8 cellular contexts compared by ENCODE assay signal in the genomic region with DNA sequence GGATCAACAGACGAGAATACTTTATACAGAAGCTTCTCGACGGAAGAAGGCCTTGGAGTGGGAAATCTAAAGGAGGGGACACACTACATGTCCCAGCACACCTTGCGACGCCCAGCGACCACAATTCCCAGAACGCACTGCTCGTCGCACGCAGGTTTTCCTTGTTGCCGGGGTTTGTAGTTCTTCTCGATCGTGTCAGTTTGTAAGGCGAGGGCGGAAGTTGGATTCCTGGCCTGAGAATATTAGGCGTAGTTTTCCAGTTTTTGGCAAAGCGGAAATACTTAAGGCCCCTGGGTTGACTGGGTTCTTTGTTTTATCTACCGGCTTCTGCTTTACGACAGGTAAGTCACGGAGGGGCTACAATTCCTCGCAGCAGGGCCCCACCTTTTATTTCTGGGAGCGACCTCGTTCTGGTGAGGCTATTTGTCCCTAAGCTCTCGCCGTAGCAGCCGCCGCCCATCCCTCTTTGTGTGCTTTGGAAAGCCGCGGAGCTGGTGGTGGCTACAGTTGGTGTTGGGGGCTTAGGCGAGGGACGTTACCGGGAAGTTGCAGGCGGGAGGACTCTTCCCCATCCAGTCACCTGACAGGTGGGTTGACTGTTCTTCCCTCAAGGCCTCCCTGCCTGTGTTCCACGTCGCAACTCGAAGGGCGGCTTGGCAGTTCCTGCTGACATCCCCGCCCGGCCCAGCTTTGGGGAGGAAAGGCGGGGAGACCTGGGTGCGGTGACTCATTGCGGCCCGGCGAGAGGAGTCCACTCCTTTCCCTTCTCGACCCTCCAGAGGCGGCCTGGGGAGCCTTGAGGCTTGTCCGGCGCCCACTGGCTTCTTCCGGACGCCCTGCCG. TPM values are rescaled to one million over a fixed set of nuclear protein-coding genes. Genes with fewer than 3 reads are reported as not detected.
DNase-seq lines count a peak whose midpoint lies in the region; ATAC-seq and TF ChIP-seq lines count a peak whose summit lies in the region.

A gene (plus strand): TSS at position 183 of the 842 bp plus-strand sequence. CDS start 2,687 bp downstream, outside the sequence.

- peaks cover 2% of the 10 kb centered on the region for H3K4me1 ChIP-seq in fibroblast of lung (ENCODE audit: control insufficient read depth, extremely low read depth, insufficient read depth, low read length)
- peaks cover 7 to 10% of the 10 kb centered on the region in 2 donors for H3K4me1 ChIP-seq in naive thymus-derived CD4-positive, alpha-beta T cell (ENCODE audit: control insufficient read depth in 2 of 2, insufficient read depth in 2 of 2, low read length in 2 of 2)

- H2AFZ ChIP-seq in fibroblast of lung (ENCODE audit: low read length): peak within 1 kb of the TSS; percentile 98

- no peaks in the 10 kb centered on the region for H3K27me3 Mint-ChIP-seq in activated T-helper 17 cell treated with anti-CD3 and anti-CD28 coated beads, Interleukin-2, amount 50 U/mL, for 72 hours
- peaks cover 0 to 21% (median 0%) of the 10 kb centered on the region in 5 donors for H3K27me3 Mint-ChIP-seq in naive thymus-derived CD4-positive, alpha-beta T cell
- peaks cover 0 to 4% of the 10 kb centered on the region in 2 donors for H3K27me3 Mint-ChIP-seq in stimulated activated naive B cell treated with anti-CD40 and anti-IgM and Interleukin-4, amounts not matched to agents 10 μg/mL and 1 μg/mL and 100 μg/mL, for 72 hours

- H3K4me2 ChIP-seq in fibroblast of lung (ENCODE audit: extremely low read depth, insufficient read depth, low read length): peak within 1 kb of the TSS; percentile 97

- no peaks in the 10 kb centered on the region for H3K9me3 Mint-ChIP-seq in activated T-helper 17 cell treated with anti-CD3 and anti-CD28 coated beads, Interleukin-2, amount 50 U/mL, for 72 hours
- no peaks in the 10 kb centered on the region for H3K9me3 Mint-ChIP-seq in naive thymus-derived CD4-positive, alpha-beta T cell
- H3K9me3 Mint-ChIP-seq in stimulated activated naive B cell treated with anti-CD40 and anti-IgM and Interleukin-4, amounts not matched to agents 10 μg/mL and 1 μg/mL and 100 μg/mL, for 72 hours: peaks cover 0 to 2% of the 10 kb centered on the region in 2 donors

- CTCF ChIA-PET in RWPE1 (lab: Yijun Ruan, JAX): no interaction called here
- CTCF ChIA-PET in naive thymus-derived CD4-positive, alpha-beta T cell (lab: Charles Lee): interaction anchor here (1.0 kb wide), 2 partner anchors 21 to 426 kb away, joined by 3 read pairs; no protein-coding TSS in a partner anchor

- H3K9me3 ChIP-seq in fibroblast of lung (ENCODE audit: control insufficient read depth, insufficient read depth, low read depth, low read length): no peaks in the 10 kb centered on the region
- no peaks in the 10 kb centered on the region for H3K9me3 ChIP-seq in naive thymus-derived CD4-positive, alpha-beta T cell (ENCODE audit: control insufficient read depth in 2 of 3, low read length in 3 of 3)

- H3K27me3 ChIP-seq in fibroblast of lung (ENCODE audit: control insufficient read depth, insufficient read depth, low read length): no peaks in the 10 kb centered on the region
- no peaks in the 10 kb centered on the region for H3K27me3 ChIP-seq in naive thymus-derived CD4-positive, alpha-beta T cell (ENCODE audit: control insufficient read depth in 2 of 2, insufficient read depth in 2 of 2, low read length in 2 of 2)

- peak within 1 kb of the TSS; percentile 91 for H3K27ac ChIP-seq in RWPE1
- peak within 1 kb of the TSS; percentile 92 for H3K27ac ChIP-seq in fibroblast of lung (ENCODE audit: insufficient read depth, low read length)
- H3K27ac ChIP-seq in naive thymus-derived CD4-positive, alpha-beta T cell (ENCODE audit: low read depth, low read length): peak within 1 kb of the TSS; percentile 67

- peak; percentile 93 for ATAC-seq in GM21825 (IDR thresholded peaks at IDR 0.05; ENCODE audit: unreplicated experiment)
- peak; percentile 86 for ATAC-seq in activated T-helper 17 cell treated with anti-CD3 and anti-CD28 coated beads, Interleukin-2, amount 50 U/mL, for 72 hours (replicated peaks)
- ATAC-seq in naive thymus-derived CD4-positive, alpha-beta T cell: peak; percentile 90
- ATAC-seq in stimulated activated naive B cell treated with anti-CD40 and anti-IgM and Interleukin-4, amounts not matched to agents 10 μg/mL and 1 μg/mL and 100 μg/mL, for 72 hours (replicated peaks): peak; percentile 90

- TF ChIP-seq CTCF in RWPE1 (conservative IDR thresholded peaks at IDR 0.05; ENCODE audit: low read depth) (no peak), fibroblast of lung (conservative IDR thresholded peaks at IDR 0.05 in 1 of 2, IDR thresholded peaks at IDR 0.05 in 1 of 2; ENCODE audit: low read depth in 1 of 2, low read length in 2 of 2) (no peak)

- no peaks in the 10 kb centered on the region for H4K20me1 ChIP-seq in fibroblast of lung (ENCODE audit: control insufficient read depth, extremely low read depth, insufficient read depth, low read length)

- peak; percentile 96 for DNase-seq in Daoy (ENCODE audit: low read depth)
- DNase-seq in Kasumi-1 (lab: John Stamatoyannopoulos, UW): peak; percentile 99 to 100
- DNase-seq in RWPE1 (ENCODE audit: low spot score): peak; percentile 86
- DNase-seq in fibroblast of lung (ENCODE audit: low read depth in 2 of 2): peak; percentile 96 to 97
- DNase-seq in naive thymus-derived CD4-positive, alpha-beta T cell: peak; percentile 38 to 82 (median 79)
- DNase-seq in stimulated activated naive B cell treated with anti-CD40 and anti-IgM and Interleukin-4, amounts not matched to agents 10 μg/mL and 1 μg/mL and 100 μg/mL, for 72 hours: peak; percentile 78

- H3K4me3 ChIP-seq in fibroblast of lung (replicated peaks in 1 of 4; ENCODE audit: control extremely low read depth in 1 of 4, insufficient read depth in 1 of 4, low read depth in 3 of 4, low read length in 4 of 4): peak within 1 kb of the TSS; percentile 84 to 97 (median 90)
- H3K4me3 ChIP-seq in naive thymus-derived CD4-positive, alpha-beta T cell (ENCODE audit: low read length): peak within 1 kb of the TSS; percentile 96

- H3K4me1 Mint-ChIP-seq in activated T-helper 17 cell treated with anti-CD3 and anti-CD28 coated beads, Interleukin-2, amount 50 U/mL, for 72 hours: peaks cover 8% of the 10 kb centered on the region
- peaks cover 11 to 43% (median 24%) of the 10 kb centered on the region in 7 donors for H3K4me1 Mint-ChIP-seq in naive thymus-derived CD4-positive, alpha-beta T cell
- peaks cover 4 to 20% of the 10 kb centered on the region in 2 donors for H3K4me1 Mint-ChIP-seq in stimulated activated naive B cell treated with anti-CD40 and anti-IgM and Interleukin-4, amounts not matched to agents 10 μg/mL and 1 μg/mL and 100 μg/mL, for 72 hours

- H3K27ac Mint-ChIP-seq in activated T-helper 17 cell treated with anti-CD3 and anti-CD28 coated beads, Interleukin-2, amount 50 U/mL, for 72 hours: peak within 1 kb of the TSS; percentile 84
- peak within 1 kb of the TSS; percentile 77 to 95 (median 85) for H3K27ac Mint-ChIP-seq in naive thymus-derived CD4-positive, alpha-beta T cell
- H3K27ac Mint-ChIP-seq in stimulated activated naive B cell treated with anti-CD40 and anti-IgM and Interleukin-4, amounts not matched to agents 10 μg/mL and 1 μg/mL and 100 μg/mL, for 72 hours: peak within 1 kb of the TSS; percentile 94

- H3K36me3 ChIP-seq in fibroblast of lung (ENCODE audit: control insufficient read depth, insufficient read depth, low read length): no peaks in the 10 kb centered on the region
- H3K36me3 ChIP-seq in naive thymus-derived CD4-positive, alpha-beta T cell (ENCODE audit: control insufficient read depth in 2 of 3, insufficient read depth in 3 of 3, low read length in 3 of 3): peaks cover 0 to 7% (median 0%) of the 10 kb centered on the region in 3 experiments

- peaks cover 48% of the 10 kb centered on the region for H3K79me2 ChIP-seq in fibroblast of lung (ENCODE audit: control insufficient read depth, insufficient read depth, low read length)

- peak within 1 kb of the TSS; percentile 81 for H3K4me3 Mint-ChIP-seq in activated T-helper 17 cell treated with anti-CD3 and anti-CD28 coated beads, Interleukin-2, amount 50 U/mL, for 72 hours
- peak within 1 kb of the TSS; percentile 89 to 98 (median 93) for H3K4me3 Mint-ChIP-seq in naive thymus-derived CD4-positive, alpha-beta T cell
- H3K4me3 Mint-ChIP-seq in stimulated activated naive B cell treated with anti-CD40 and anti-IgM and Interleukin-4, amounts not matched to agents 10 μg/mL and 1 μg/mL and 100 μg/mL, for 72 hours: peak within 1 kb of the TSS; percentile 92 to 93

- H3K36me3 Mint-ChIP-seq in activated T-helper 17 cell treated with anti-CD3 and anti-CD28 coated beads, Interleukin-2, amount 50 U/mL, for 72 hours (ENCODE audit: low read depth): peaks cover 28% of the 10 kb centered on the region
- H3K36me3 Mint-ChIP-seq in naive thymus-derived CD4-positive, alpha-beta T cell: peaks cover 0 to 13% (median 6%) of the 10 kb centered on the region in 5 donors
- peaks cover 2 to 3% of the 10 kb centered on the region in 2 donors for H3K36me3 Mint-ChIP-seq in stimulated activated naive B cell treated with anti-CD40 and anti-IgM and Interleukin-4, amounts not matched to agents 10 μg/mL and 1 μg/mL and 100 μg/mL, for 72 hours

- intact Hi-C loops in naive thymus-derived CD4-positive, alpha-beta T cell (cut with micrococcal nuclease): loop anchor here (1.0 to 10.0 kb wide), 13 partner anchors 115 to 1863 kb away; a partner anchor contains a TSS

- POLR2A ChIA-PET in RWPE1 (lab: Yijun Ruan, JAX; ENCODE audit: low non-redundant PET): interaction anchor here (0.6 kb wide), 2 partner anchors 180 to 235 kb away, joined by 3 to 4 read pairs; a partner anchor contains a TSS
- POLR2A ChIA-PET in naive thymus-derived CD4-positive, alpha-beta T cell (lab: Charles Lee): interaction anchor here (0.9 kb wide), 1 partner anchor 235 kb away, joined by 3 read pairs; a partner anchor contains a TSS

- peak within 1 kb of the TSS; percentile 88 for H3K9ac ChIP-seq in fibroblast of lung (ENCODE audit: insufficient read depth, low read length)

RNA-seq across cellular contexts. Expression of the gene that starts here (rescaled TPM):
- 101 and 146 TPM in 2 replicates for total RNA-seq in Daoy (2014; rRNA removed; shearing (Covaris generic))
- 10 to 100 TPM; 30.0 to 46.6 TPM for total RNA-seq in activated T-helper 17 cell treated with anti-CD3 and anti-CD28 coated beads, Interleukin-2, amount 50 U/mL, for 72 hours
- 86.0 and 109 TPM in 2 replicates for total RNA-seq in fibroblast of lung
- polyA plus RNA-seq in fibroblast of lung: 204 and 238 TPM in 2 replicates
- polyA plus RNA-seq in fibroblast of lung (2012): 121 and 128 TPM in 2 replicates
- 26.0 and 34.9 TPM in 2 replicates for polyA minus RNA-seq in fibroblast of lung (ENCODE audit: low replicate concordance)
- 10 to 100 TPM; 21.5 to 57.0 (median 41.7) TPM for total RNA-seq in naive thymus-derived CD4-positive, alpha-beta T cell
- polyA plus RNA-seq in naive thymus-derived CD4-positive, alpha-beta T cell: 10 to 100 TPM; 21.1 to 23.2 TPM

Comparison
In these comparisons a context has a peak if more than half of its experiments do, and no peak if none do; other contexts are left out.
1. Peak in every context shown above with its lines: DNase-seq, ATAC-seq, H3K4me3 ChIP-seq and H3K27ac ChIP-seq.
2. RNA of the gene that starts here (polyA plus RNA-seq): 121 to 238 TPM in fibroblast of lung; 21.1 to 23.2 TPM in naive thymus-derived CD4-positive, alpha-beta T cell; every median in the first group is over 4 times any median in the second.